Comparison of ENCODE assay signal across 12 cellular contexts in genomic region chr12:50786498-50787231, GRCh38. TPM values are rescaled to one million over a fixed set of nuclear protein-coding genes. Genes with fewer than 3 reads are reported as not detected.
DNase-seq lines count a peak whose midpoint lies in the region; ATAC-seq, FAIRE-seq and TF ChIP-seq lines count a peak whose summit lies in the region.
"Had no signal": no experiment of that assay in that cellular context is flagged by ENCODE, and none has a peak within 500 bp of the region (broad histone marks: within the 10 kb centered on the region; RNA-seq: fewer than 3 reads in every experiment).

No MANE protein-coding gene starts in this region.

- CTCF ChIA-PET in HCT116 (lab: Charles Lee) = interaction anchor here (0.9 to 1.1 kb wide), 3 partner anchors 21 to 242 kb away, joined by 3 to 4 read pairs (median 3); partner anchors contain the start of gene ATF1

- H3K36me3 Mint-ChIP-seq in astrocyte (ENCODE audit: low read depth, unreplicated experiment) = peaks cover 10% of the 10 kb centered on the region
- H3K36me3 Mint-ChIP-seq: natural killer cell had no signal

- TSS peak; percentile 98 for BruUV-seq in HCT116 (replicated peaks; lab: Mats Ljungman, UMichigan)

- H3K4me2 ChIP-seq in HCT116 (ENCODE audit: low read length) = peak overlapping the region; percentile 93
- H3K4me2 ChIP-seq in astrocyte (ENCODE audit: low read length) = peak overlapping the region; percentile 81
- H3K4me2 ChIP-seq in Karpas-422 (ENCODE audit: low read depth, low read length, poor library complexity, severe bottlenecking) = no peak overlapping the region

- H3K36me3 ChIP-seq in HCT116 (ENCODE audit: control insufficient read depth in 1 of 2, insufficient read depth in 2 of 2, low read length in 2 of 2) (no peaks in the 10 kb centered on the region), astrocyte (ENCODE audit: insufficient read depth, low read length) (peaks cover 4% of the 10 kb centered on the region), Karpas-422 (ENCODE audit: insufficient read depth, low read length) (peaks cover 16% of the 10 kb centered on the region)

- H3K27ac ChIP-seq in 22Rv1 (peak overlapping the region; percentile 46), HCT116 (ENCODE audit: low read depth, low read length) (peak overlapping the region; percentile 87), astrocyte (ENCODE audit: low read depth, low read length) (peak overlapping the region; percentile 92), Karpas-422 (ENCODE audit: low read length) (no peak overlapping the region)

- peaks cover 3% of the 10 kb centered on the region for H3K9me3 Mint-ChIP-seq in astrocyte (ENCODE audit: unreplicated experiment)

- H3K27me3 Mint-ChIP-seq in astrocyte (ENCODE audit: low read depth, unreplicated experiment) = no peaks in the 10 kb centered on the region
- H3K27me3 Mint-ChIP-seq: brain; IgD-negative memory B cell; stimulated activated memory B cell treated with anti-CD40 and anti-IgM and Interleukin-4, amounts not matched to agents 10 μg/mL and 1 μg/mL and 100 μg/mL, for 72 hours had no signal

- H3K9me3 ChIP-seq in HCT116 (ENCODE audit: control insufficient read depth in 1 of 2, insufficient read depth in 1 of 2, low read depth in 1 of 2, low read length in 2 of 2) = no peaks in the 10 kb centered on the region
- no peaks in the 10 kb centered on the region for H3K9me3 ChIP-seq in astrocyte (ENCODE audit: insufficient read depth, low read depth, low read length)
- H3K9me3 ChIP-seq in Karpas-422 (ENCODE audit: low read length) = no peaks in the 10 kb centered on the region; the same call in 1 of the 2 replicates

- intact Hi-C loops in HCT116 (cut with micrococcal nuclease) = no loop called here

- H3K27me3 ChIP-seq in HCT116 (ENCODE audit: insufficient read depth, low read length) (no peaks in the 10 kb centered on the region), astrocyte (ENCODE audit: insufficient read depth, low read length) (no peaks in the 10 kb centered on the region), Karpas-422 (ENCODE audit: low read length) (no peaks in the 10 kb centered on the region)

- peak overlapping the region; percentile 99 for H3K27ac Mint-ChIP-seq in astrocyte (ENCODE audit: unreplicated experiment)
- H3K27ac Mint-ChIP-seq: brain; IgD-negative memory B cell; natural killer cell; stimulated activated memory B cell treated with anti-CD40 and anti-IgM and Interleukin-4, amounts not matched to agents 10 μg/mL and 1 μg/mL and 100 μg/mL, for 72 hours had no signal

- no peak for TF ChIP-seq POLR2A in HCT116 (IDR thresholded peaks at IDR 0.05; ENCODE audit: borderline replicate concordance, extremely low read depth, insufficient read depth, insufficient read length)

- no peak for FAIRE-seq in astrocyte (lab: Jason Lieb, UNC)

- RAD21 ChIA-PET in HCT116 (lab: Charles Lee; ENCODE audit: low non-redundant PET in 1 of 2, low total read pairs in 2 of 2, uncharacterized antibody in 2 of 2, unreplicated experiment in 2 of 2) = interaction anchor here (0.7 to 1.2 kb wide), 4 partner anchors 11 to 22 kb away, joined by 3 to 6 read pairs (median 4); partner anchors contain the start of gene ATF1 (in 1 of the 2)

- POLR2A ChIA-PET in HCT116 (lab: Charles Lee) = interaction anchor here (0.6 to 1.8 kb wide), 6 partner anchors 9 to 32 kb away, joined by 3 to 13 read pairs (median 3); no protein-coding TSS in a partner anchor

- H3K4me3 ChIP-seq in HCT116 (replicated peaks in 1 of 2; ENCODE audit: low read depth in 1 of 2, low read length in 2 of 2) = peak overlapping the region; percentile 15 to 54
- H3K4me3 ChIP-seq in astrocyte (ENCODE audit: insufficient read depth, low read depth, low read length) = peak overlapping the region; percentile 30
- no peak overlapping the region for H3K4me3 ChIP-seq in Karpas-422 (ENCODE audit: low read length)

- TF ChIP-seq RAD21 in HCT116 (IDR thresholded peaks at IDR 0.05; ENCODE audit: low read depth) = no peak; the same call in 1 of the 2 replicates

- H3K9ac ChIP-seq in HCT116 (ENCODE audit: low read length) = peak overlapping the region; percentile 79
- H3K9ac ChIP-seq in astrocyte (ENCODE audit: low read length) = peak overlapping the region; percentile 76
- H3K9ac ChIP-seq in Karpas-422 (ENCODE audit: low read length) = no peak overlapping the region

- H3K9me2 ChIP-seq in HCT116 (ENCODE audit: insufficient read depth) (no peaks in the 10 kb centered on the region), Karpas-422 (replicated peaks; ENCODE audit: insufficient read depth, low read length) (no peaks in the 10 kb centered on the region)

- no peak overlapping the region for H2AFZ ChIP-seq in HCT116 (ENCODE audit: low read depth, low read length, poor library complexity, severe bottlenecking)
- H2AFZ ChIP-seq in astrocyte (ENCODE audit: low read depth, low read length) = no peak overlapping the region
- H2AFZ ChIP-seq in Karpas-422 (ENCODE audit: low read length) = no peak overlapping the region

- H4K20me1 ChIP-seq in HCT116 (ENCODE audit: insufficient read depth) (no peaks in the 10 kb centered on the region), astrocyte (ENCODE audit: insufficient read depth, low read length) (peaks cover 9% of the 10 kb centered on the region), Karpas-422 (ENCODE audit: insufficient read depth, low read depth, low read length) (no peaks in the 10 kb centered on the region)

- ATAC-seq in HCT116 = peak; percentile 92
- ATAC-seq: natural killer cell; stimulated activated memory B cell treated with anti-CD40 and anti-IgM and Interleukin-4, amounts not matched to agents 10 μg/mL and 1 μg/mL and 100 μg/mL, for 72 hours had no signal

- H3K4me1 Mint-ChIP-seq in astrocyte (ENCODE audit: low read depth, unreplicated experiment) = peaks cover 19% of the 10 kb centered on the region
- H3K4me1 Mint-ChIP-seq: brain had no signal

- peak; percentile 94 for DNase-seq in HCT116 (ENCODE audit: low read depth, low spot score)
- peak; percentile 98 for DNase-seq in astrocyte (ENCODE audit: low read depth)
- peak; percentile 94 for DNase-seq in kidney glomerular epithelial cell (lab: John Stamatoyannopoulos, UW)
- DNase-seq in NCI-H146 (lab: John Stamatoyannopoulos, UW) = no peak
- DNase-seq in Karpas-422 = no peak
- DNase-seq in mucosa of gallbladder (ENCODE audit: low spot score) = no peak
- no peak for DNase-seq in NCI-H187 treated with DMSO at 0.1 percent for 48 hours (lab: John Stamatoyannopoulos, UW)
- DNase-seq: natural killer cell had no signal

- peaks cover 61 to 74% of the 10 kb centered on the region in 2 experiments for H3K4me1 ChIP-seq in HCT116 (ENCODE audit: control insufficient read depth in 1 of 2, insufficient read depth in 2 of 2, low read length in 2 of 2)
- peaks cover 35% of the 10 kb centered on the region for H3K4me1 ChIP-seq in astrocyte (ENCODE audit: insufficient read depth, low read length)
- H3K4me1 ChIP-seq in Karpas-422 (ENCODE audit: low read length) = no peaks in the 10 kb centered on the region

- H3K79me2 ChIP-seq in HCT116 (ENCODE audit: insufficient read depth, low read length) (peaks cover 39% of the 10 kb centered on the region), astrocyte (ENCODE audit: insufficient read depth, low read length) (peaks cover 20% of the 10 kb centered on the region), Karpas-422 (ENCODE audit: low read length) (peaks cover 67% of the 10 kb centered on the region)

- TF ChIP-seq CTCF in 22Rv1 (IDR thresholded peaks at IDR 0.05) = no peak
- TF ChIP-seq CTCF in HCT116 (IDR thresholded peaks at IDR 0.05 in 2 of 3, conservative IDR thresholded peaks at IDR 0.05 in 1 of 3; ENCODE audit: borderline replicate concordance in 1 of 3, insufficient read depth in 1 of 3, low read depth in 2 of 3, low read length in 2 of 3) = no peak
- no peak for TF ChIP-seq CTCF in astrocyte (IDR thresholded peaks at IDR 0.05; ENCODE audit: insufficient read depth, low read depth, low read length)

- peak overlapping the region; percentile 50 for H3K4me3 Mint-ChIP-seq in astrocyte (ENCODE audit: unreplicated experiment)
- H3K4me3 Mint-ChIP-seq: brain; natural killer cell; stimulated activated memory B cell treated with anti-CD40 and anti-IgM and Interleukin-4, amounts not matched to agents 10 μg/mL and 1 μg/mL and 100 μg/mL, for 72 hours had no signal

TF ChIP-seq in HCT116, 20 proteins besides CTCF, POLR2A, EP300 and RAD21 (continues in another document):
- TF ChIP-seq YY1 (IDR thresholded peaks at IDR 0.05; ENCODE audit: extremely low read depth, insufficient replicate concordance, low read depth, low read length) (peak; percentile 46), SP1 (IDR thresholded peaks at IDR 0.05; ENCODE audit: low read depth) (peak; percentile 90), EZH2phosphoT487 (IDR thresholded peaks at IDR 0.05; ENCODE audit: borderline replicate concordance) (no peak), TCF7L2 (IDR thresholded peaks at IDR 0.05; ENCODE audit: borderline replicate concordance, extremely low read depth, insufficient read depth, insufficient read length) (no peak)
- TF ChIP-seq, protein P1, sequence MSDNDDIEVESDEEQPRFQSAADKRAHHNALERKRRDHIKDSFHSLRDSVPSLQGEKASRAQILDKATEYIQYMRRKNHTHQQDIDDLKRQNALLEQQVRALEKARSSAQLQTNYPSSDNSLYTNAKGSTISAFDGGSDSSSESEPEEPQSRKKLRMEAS (IDR thresholded peaks at IDR 0.05) = 0 out of 2 replicates have a peak, but pooled peaks have one; percentile 16

RNA-seq across cellular contexts. Expression of gene ATF1, which starts 22.8 kb away (rescaled TPM):
- total RNA-seq in HCT116 (2021; ENCODE audit: unreplicated experiment) = 48.8 TPM
- 40.5 and 44.9 TPM in 2 replicates for polyA plus RNA-seq in HCT116 (2012)
- total RNA-seq in astrocyte = 23.3 and 25.0 TPM in 2 replicates
- total RNA-seq in Karpas-422 (2014; rRNA removed; shearing (Covaris generic); ENCODE audit: low replicate concordance) = 32.6 and 105 TPM in 2 replicates
- 34.6 TPM for total RNA-seq in mucosa of gallbladder

RNA-seq across cellular contexts. Expression of gene TMPRSS12, which starts 56.1 kb away (rescaled TPM):
- not detected for total RNA-seq in HCT116 (2021; ENCODE audit: unreplicated experiment)
- not detected in 2 replicates for polyA plus RNA-seq in HCT116 (2012)
- total RNA-seq in astrocyte = not detected in 2 replicates
- total RNA-seq in Karpas-422 (2014; rRNA removed; shearing (Covaris generic); ENCODE audit: low replicate concordance) = not detected in 2 replicates
- not detected for total RNA-seq in mucosa of gallbladder
- total RNA-seq: natural killer cell had no signal
- polyA plus RNA-seq: IgD-negative memory B cell had no signal

Comparison
In these comparisons a context has a peak if more than half of its experiments do, and no peak if none do; other contexts are left out.
1. DNase-seq: peak in HCT116 (single experiment), astrocyte (single experiment) and kidney glomerular epithelial cell (single experiment); none in NCI-H146 (single experiment), Karpas-422 (single experiment), mucosa of gallbladder (single experiment) and NCI-H187 treated with DMSO at 0.1 percent for 48 hours (single experiment).